24 cellular contexts compared by ENCODE assay signal in genomic region chr9:126025973-126026372, GRCh38.
"Had no signal": no experiment of that assay in that cellular context is flagged by ENCODE, and none has a peak within 500 bp of the region (broad histone marks: within the 10 kb centered on the region; RNA-seq: fewer than 3 reads in every experiment).

No MANE protein-coding gene starts in this region.

- H3K9me3 ChIP-seq: esophagus muscularis mucosa, gastroesophageal sphincter, heart left ventricle, neutrophil, sigmoid colon, suprapubic skin, transverse colon, upper lobe of right lung, uterus had no signal

- H3K9me3 Mint-ChIP-seq: memory B cell; natural killer cell; stimulated activated naive CD8-positive, alpha-beta T cell treated with anti-CD3 and anti-CD28 coated beads, Interleukin-15, amount 100 ng/mL, for 72 hours had no signal

- H3K27me3 ChIP-seq: foreskin keratinocyte, gastroesophageal sphincter, hepatocyte, sigmoid colon, transverse colon, upper lobe of right lung, uterus had no signal

- H3K27ac ChIP-seq: coronary artery, esophagus muscularis mucosa, foreskin keratinocyte, gastroesophageal sphincter, heart left ventricle, hepatocyte, neutrophil, parathyroid adenoma, sigmoid colon, suprapubic skin, transverse colon, upper lobe of right lung, uterus had no signal

- H3K4me3 ChIP-seq: coronary artery, esophagus muscularis mucosa, gastroesophageal sphincter, heart left ventricle, hepatocyte, lung, sigmoid colon, suprapubic skin, transverse colon, upper lobe of right lung, uterus had no signal

- H3K36me3 ChIP-seq: esophagus muscularis mucosa, gastroesophageal sphincter, heart left ventricle, neutrophil, sigmoid colon, suprapubic skin, transverse colon, upper lobe of right lung, uterus had no signal

- H3K4me3 Mint-ChIP-seq: memory B cell; natural killer cell; stimulated activated naive CD8-positive, alpha-beta T cell treated with anti-CD3 and anti-CD28 coated beads, Interleukin-15, amount 100 ng/mL, for 72 hours had no signal

- H3K36me3 Mint-ChIP-seq: memory B cell, natural killer cell had no signal

- FAIRE-seq: endothelial cell of umbilical vein had no signal

- H2AFZ ChIP-seq: hepatocyte, parathyroid adenoma had no signal

- H3K79me2 ChIP-seq: hepatocyte, parathyroid adenoma had no signal

- H3K4me1 Mint-ChIP-seq: natural killer cell; stimulated activated naive CD8-positive, alpha-beta T cell treated with anti-CD3 and anti-CD28 coated beads, Interleukin-15, amount 100 ng/mL, for 72 hours had no signal

- H3K9ac ChIP-seq: parathyroid adenoma had no signal

- DNase-seq: dermis blood vessel endothelial cell; effector memory CD4-positive, alpha-beta T cell; foreskin keratinocyte; natural killer cell; sigmoid colon; stimulated activated CD4-positive, alpha-beta T cell treated with anti-CD3 and anti-CD28 coated beads, Interleukin-15, amount 100 ng/mL, for 24 hours; stimulated activated CD4-positive, alpha-beta T cell treated with anti-CD3 and anti-CD28 coated beads, Interleukin-2, amount 100 ng/mL, for 48 hours; stimulated activated CD8-positive, alpha-beta memory T cell treated with anti-CD3 and anti-CD28 coated beads, Interleukin-4, amount 100 ng/mL, for 48 hours; stimulated activated naive CD4-positive, alpha-beta T cell; stimulated activated naive CD8-positive, alpha-beta T cell treated with anti-CD3 and anti-CD28 coated beads, Interleukin-15, amount 100 ng/mL, for 72 hours; transverse colon; upper lobe of right lung; uterus had no signal

- H3K4me1 ChIP-seq: esophagus muscularis mucosa, foreskin keratinocyte, gastroesophageal sphincter, heart left ventricle, parathyroid adenoma, sigmoid colon, suprapubic skin, transverse colon, upper lobe of right lung, uterus had no signal

- H3K4me2 ChIP-seq: hepatocyte had no signal

- H3K27ac Mint-ChIP-seq: memory B cell; natural killer cell; stimulated activated naive CD8-positive, alpha-beta T cell treated with anti-CD3 and anti-CD28 coated beads, Interleukin-15, amount 100 ng/mL, for 72 hours had no signal

- ATAC-seq: foreskin keratinocyte; gastroesophageal sphincter; heart left ventricle; natural killer cell; stimulated activated naive CD8-positive, alpha-beta T cell treated with anti-CD3 and anti-CD28 coated beads, Interleukin-15, amount 100 ng/mL, for 72 hours; upper lobe of right lung had no signal
